ENCODE assay signal across 26 cellular contexts in the genomic region with DNA sequence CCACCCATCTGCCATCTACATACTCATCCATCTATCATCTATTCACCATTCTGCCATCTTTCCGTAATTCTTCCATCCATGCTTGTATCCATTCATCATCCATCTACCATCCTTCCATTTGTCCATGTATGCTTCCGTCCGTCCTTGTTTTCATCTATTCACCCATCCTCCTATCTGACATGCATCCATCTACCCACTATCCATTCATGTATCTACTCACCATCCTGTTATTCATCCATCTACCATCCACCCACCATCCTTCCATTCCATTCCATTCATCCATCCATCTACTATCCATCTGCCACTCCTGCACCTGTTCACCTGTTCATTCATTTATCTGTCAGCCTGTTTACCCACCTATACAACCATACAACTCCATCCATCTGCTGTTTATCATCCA.
"Had no signal": no experiment of that assay in that cellular context is flagged by ENCODE, and none has a peak within 500 bp of the region (broad histone marks: within the 10 kb centered on the region; RNA-seq: fewer than 3 reads in every experiment).

No MANE protein-coding gene starts in this region.

- H3K27me3 ChIP-seq: neutrophil, ovary, right lobe of liver, sigmoid colon, stomach, thyroid gland, tibial nerve, upper lobe of left lung, uterus had no signal

- H3K4me3 ChIP-seq: ovary, psoas muscle, right lobe of liver, sigmoid colon, stomach, thoracic aorta, thyroid gland, tibial nerve, upper lobe of left lung, uterus had no signal

- FAIRE-seq: small intestine had no signal

- H3K79me2 ChIP-seq: parathyroid adenoma had no signal

- H3K9me3 ChIP-seq: neutrophil, ovary, psoas muscle, right lobe of liver, thoracic aorta, thyroid gland had no signal

- H3K9ac ChIP-seq: parathyroid adenoma had no signal

- H3K4me1 ChIP-seq: parathyroid adenoma, right lobe of liver, sigmoid colon, stomach, thyroid gland, tibial nerve, upper lobe of left lung, uterus had no signal

- H3K27ac ChIP-seq: neutrophil, ovary, parathyroid adenoma, psoas muscle, right lobe of liver, sigmoid colon, stomach, thoracic aorta, thyroid gland, tibial nerve, upper lobe of left lung, uterus had no signal

- DNase-seq: nephron progenitor cell; nucleus accumbens; psoas muscle; right cardiac atrium; right lobe of liver; sigmoid colon; small intestine; stimulated activated CD4-positive, alpha-beta T cell treated with anti-CD3 and anti-CD28 coated beads, Interleukin-15, amount 100 ng/mL, for 24 hours; stimulated activated CD4-positive, alpha-beta T cell treated with anti-CD3 and anti-CD28 coated beads, Interleukin-2, amount 100 ng/mL, for 24 hours; stimulated activated CD4-positive, alpha-beta T cell treated with anti-CD3 and anti-CD28 coated beads, Interleukin-2, amount 100 ng/mL, for 48 hours; stimulated activated CD4-positive, alpha-beta T cell treated with anti-CD3 and anti-CD28 coated beads, Interleukin-4, amount 100 ng/mL, for 24 hours; stimulated activated naive B cell treated with anti-CD40 and anti-IgM and Interleukin-4, amounts not matched to agents 10 μg/mL and 1 μg/mL and 100 μg/mL, for 72 hours; stimulated activated naive CD4-positive, alpha-beta T cell treated with Interleukin-2 at 50 U/mL for 16 hours; stomach; thyroid gland; trophoblast cell; uterus had no signal

- H2AFZ ChIP-seq: parathyroid adenoma had no signal

- H3K36me3 ChIP-seq: neutrophil, ovary, right lobe of liver, thoracic aorta, uterus had no signal

- ATAC-seq: naive thymus-derived CD8-positive, alpha-beta T cell; natural killer cell treated with Interleukin-12 subunit alpha and Interleukin-12 subunit beta and Interleukin-15 and Interleukin-18, amount 100 ng/mL, for 72 hours; psoas muscle; right cardiac atrium; right lobe of liver; stimulated activated effector memory CD8-positive, alpha-beta T cell treated with anti-CD3 and anti-CD28 coated beads, Interleukin-12 subunit alpha, Interleukin-12 subunit beta, amount 100 ng/mL, for 72 hours; stimulated activated naive B cell treated with anti-CD40 and anti-IgM and Interleukin-4, amounts not matched to agents 10 μg/mL and 1 μg/mL and 100 μg/mL, for 72 hours had no signal
